ENCODE assay signal across 8 cellular contexts in genomic region chr21:45640888-45641479, GRCh38. TPM values are rescaled to one million over a fixed set of nuclear protein-coding genes. Genes with fewer than 3 reads are reported as not detected.
A peak's percentile ranks its signal among the peaks of the same experiment; 100 is the strongest.
DNase-seq lines count a peak whose midpoint lies in the region; ATAC-seq and TF ChIP-seq lines count a peak whose summit lies in the region.

No MANE protein-coding gene starts in this region.

- no peaks in the 10 kb centered on the region for H3K36me3 Mint-ChIP-seq in T-helper 2 cell treated with Interferon-gamma antibody and Interleukin-4, amounts not matched to agents 5 μg/mL and 100 μg/mL, for 36 hours (ENCODE audit: low read depth)

- peaks cover 20 to 27% of the 10 kb centered on the region in 2 donors for H3K4me1 ChIP-seq in duodenal mucosa (ENCODE audit: control insufficient read depth in 1 of 2, insufficient read depth in 2 of 2, low read length in 2 of 2)

- no peak overlapping the region for H3K9ac ChIP-seq in duodenal mucosa (ENCODE audit: low read depth in 1 of 2, low read length in 2 of 2)

- peak; percentile 24 for ATAC-seq in omental fat pad (ENCODE audit: low FRiP score)
- no peak for ATAC-seq in GM18868 (IDR thresholded peaks at IDR 0.05; ENCODE audit: unreplicated experiment)

- DNase-seq in T-helper 2 cell treated with Interferon-gamma antibody and Interleukin-4, amounts not matched to agents 5 μg/mL and 100 μg/mL, for 36 hours (ENCODE audit: low spot score): no peak
- DNase-seq in T-helper 2 cell (no peak), NCI-H2196 treated with DMSO at 0.1 percent for 48 hours (lab: John Stamatoyannopoulos, UW; ENCODE audit: unreplicated experiment) (peak; percentile 54), omental fat pad (ENCODE audit: low spot score) (no peak), GDM1 (lab: John Stamatoyannopoulos, UW) (no peak), glomerular visceral epithelial cell (ENCODE audit: extremely low spot score) (no peak)

- H3K36me3 ChIP-seq in duodenal mucosa (ENCODE audit: control insufficient read depth in 1 of 2, insufficient read depth in 2 of 2, low read length in 2 of 2): no peaks in the 10 kb centered on the region

- H3K4me1 Mint-ChIP-seq in T-helper 2 cell treated with Interferon-gamma antibody and Interleukin-4, amounts not matched to agents 5 μg/mL and 100 μg/mL, for 36 hours (ENCODE audit: low read depth): peaks cover 13% of the 10 kb centered on the region

- H3K27me3 ChIP-seq in duodenal mucosa (ENCODE audit: control insufficient read depth in 1 of 2, insufficient read depth in 2 of 2, low read length in 2 of 2): peaks cover 3 to 11% of the 10 kb centered on the region in 2 donors

- H3K4me3 Mint-ChIP-seq in T-helper 2 cell treated with Interferon-gamma antibody and Interleukin-4, amounts not matched to agents 5 μg/mL and 100 μg/mL, for 36 hours: peak overlapping the region; percentile 18

- H3K9me3 Mint-ChIP-seq in T-helper 2 cell treated with Interferon-gamma antibody and Interleukin-4, amounts not matched to agents 5 μg/mL and 100 μg/mL, for 36 hours: no peaks in the 10 kb centered on the region

- peaks cover 15% of the 10 kb centered on the region for H3K27me3 Mint-ChIP-seq in T-helper 2 cell treated with Interferon-gamma antibody and Interleukin-4, amounts not matched to agents 5 μg/mL and 100 μg/mL, for 36 hours (ENCODE audit: low read depth)

- no peak for TF ChIP-seq CTCF in omental fat pad (IDR thresholded peaks at IDR 0.05)

- H3K27ac Mint-ChIP-seq in T-helper 2 cell treated with Interferon-gamma antibody and Interleukin-4, amounts not matched to agents 5 μg/mL and 100 μg/mL, for 36 hours: no peak overlapping the region

- no peaks in the 10 kb centered on the region for H3K9me3 ChIP-seq in duodenal mucosa (ENCODE audit: control insufficient read depth in 1 of 2, low read length in 2 of 2)

- H3K4me3 ChIP-seq in duodenal mucosa (ENCODE audit: low read depth in 1 of 2, low read length in 2 of 2): no peak overlapping the region

- peak overlapping the region; percentile 20 for H3K27ac ChIP-seq in duodenal mucosa (ENCODE audit: low read depth, low read length)

RNA-seq across cellular contexts. Expression of gene PCBP3, which starts 2.5 kb away (rescaled TPM):
- total RNA-seq in omental fat pad: 10 to 100 TPM in 3 of 4 donors, 1 to 10 TPM in 1; 1.1 to 26.8 (median 14.8) TPM
